In genomic region chr6:3869632-3870527, GRCh38 we compare ENCODE assay signal across 1 cellular context.
TF ChIP-seq lines count a peak whose summit lies in the region.

No MANE protein-coding gene starts in this region.

TF ChIP-seq in HepG2, 621 proteins besides CTCF, POLR2A, EP300 and RAD21 (continued from another document and continues in another):
- TF ChIP-seq PHF21A (CRISPR knock-in tag; IDR thresholded peaks at IDR 0.05): peak; percentile 82
- no peak for TF ChIP-seq ZNF484 (CRISPR knock-in tag; IDR thresholded peaks at IDR 0.05; ENCODE audit: borderline replicate concordance, low read depth)
- no peak for TF ChIP-seq HNRNPUL1 (IDR thresholded peaks at IDR 0.05; ENCODE audit: low read depth, low read length)
- TF ChIP-seq ZNF766 (CRISPR knock-in tag; IDR thresholded peaks at IDR 0.05; ENCODE audit: borderline replicate concordance): no peak
- no peak for TF ChIP-seq ATRX (CRISPR knock-in tag; IDR thresholded peaks at IDR 0.05; ENCODE audit: borderline replicate concordance)
- peak; percentile 42; the same call in 1 of the 2 replicates for TF ChIP-seq MEIS1 (CRISPR knock-in tag; IDR thresholded peaks at IDR 0.05; ENCODE audit: borderline replicate concordance)
- peak; percentile 80 for TF ChIP-seq HNF4A (CRISPR knock-in tag; IDR thresholded peaks at IDR 0.05)
- TF ChIP-seq SATB2 (CRISPR knock-in tag; IDR thresholded peaks at IDR 0.05): no peak
- no peak for TF ChIP-seq ZNF264 (CRISPR knock-in tag; IDR thresholded peaks at IDR 0.05)
- TF ChIP-seq ISL2 (CRISPR knock-in tag; IDR thresholded peaks at IDR 0.05): peak; percentile 91
- TF ChIP-seq HNRNPH1 (optimal IDR thresholded peaks at IDR 0.05; ENCODE audit: low read depth, low read length): no peak
- 0 out of 2 replicates have a peak, but pooled peaks have one; percentile 67 for TF ChIP-seq ZNF580 (CRISPR knock-in tag; IDR thresholded peaks at IDR 0.05; ENCODE audit: borderline replicate concordance, low read depth)
- no peak for TF ChIP-seq CREB1 (IDR thresholded peaks at IDR 0.05)
- peak; percentile 85 for TF ChIP-seq CREB1 (CRISPR knock-in tag; IDR thresholded peaks at IDR 0.05)
- TF ChIP-seq ZNF501 (CRISPR knock-in tag; IDR thresholded peaks at IDR 0.05): peak; percentile 86; the same call in 1 of the 2 replicates
- TF ChIP-seq SP140L (CRISPR knock-in tag; IDR thresholded peaks at IDR 0.05; ENCODE audit: borderline replicate concordance): peak; percentile 92; the same call in 1 of the 2 replicates
- no peak for TF ChIP-seq CCAR2 (optimal IDR thresholded peaks at IDR 0.05; ENCODE audit: low read depth, low read length)
- no peak for TF ChIP-seq HIVEP1 (CRISPR knock-in tag; IDR thresholded peaks at IDR 0.05)
- TF ChIP-seq AHR (CRISPR knock-in tag; IDR thresholded peaks at IDR 0.05): no peak
- TF ChIP-seq SAFB2 (CRISPR knock-in tag; IDR thresholded peaks at IDR 0.05; ENCODE audit: borderline replicate concordance, low read depth): no peak
- TF ChIP-seq NFIB (CRISPR knock-in tag; IDR thresholded peaks at IDR 0.05; ENCODE audit: borderline replicate concordance): no peak
- TF ChIP-seq, protein P1, sequence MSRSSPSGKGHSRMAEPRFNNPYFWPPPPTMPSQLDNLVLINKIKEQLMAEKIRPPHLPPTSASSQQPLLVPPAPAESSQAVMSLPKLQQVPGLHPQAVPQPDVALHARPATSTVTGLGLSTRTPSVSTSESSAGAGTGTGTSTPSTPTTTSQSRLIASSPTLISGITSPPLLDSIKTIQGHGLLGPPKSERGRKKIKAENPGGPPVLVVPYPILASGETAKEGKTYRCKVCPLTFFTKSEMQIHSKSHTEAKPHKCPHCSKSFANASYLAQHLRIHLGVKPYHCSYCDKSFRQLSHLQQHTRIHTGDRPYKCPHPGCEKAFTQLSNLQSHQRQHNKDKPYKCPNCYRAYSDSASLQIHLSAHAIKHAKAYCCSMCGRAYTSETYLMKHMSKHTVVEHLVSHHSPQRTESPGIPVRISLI (CRISPR knock-in tag; IDR thresholded peaks at IDR 0.05; ENCODE audit: borderline replicate concordance): no peak
- TF ChIP-seq BATF2 (CRISPR knock-in tag; IDR thresholded peaks at IDR 0.05): no peak
- TF ChIP-seq SMYD3 (CRISPR knock-in tag; IDR thresholded peaks at IDR 0.05): 0 out of 2 replicates have a peak, but pooled peaks have one; percentile 8
- TF ChIP-seq, protein P2, sequence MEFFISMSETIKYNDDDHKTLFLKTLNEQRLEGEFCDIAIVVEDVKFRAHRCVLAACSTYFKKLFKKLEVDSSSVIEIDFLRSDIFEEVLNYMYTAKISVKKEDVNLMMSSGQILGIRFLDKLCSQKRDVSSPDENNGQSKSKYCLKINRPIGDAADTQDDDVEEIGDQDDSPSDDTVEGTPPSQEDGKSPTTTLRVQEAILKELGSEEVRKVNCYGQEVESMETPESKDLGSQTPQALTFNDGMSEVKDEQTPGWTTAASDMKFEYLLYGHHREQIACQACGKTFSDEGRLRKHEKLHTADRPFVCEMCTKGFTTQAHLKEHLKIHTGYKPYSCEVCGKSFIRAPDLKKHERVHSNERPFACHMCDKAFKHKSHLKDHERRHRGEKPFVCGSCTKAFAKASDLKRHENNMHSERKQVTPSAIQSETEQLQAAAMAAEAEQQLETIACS (CRISPR knock-in tag; IDR thresholded peaks at IDR 0.05): no peak
- TF ChIP-seq GATA4 (IDR thresholded peaks at IDR 0.05; ENCODE audit: borderline replicate concordance, low read depth): peak; percentile 93
- TF ChIP-seq HMGXB4 (CRISPR knock-in tag; IDR thresholded peaks at IDR 0.05; ENCODE audit: borderline replicate concordance in 1 of 2, low read depth in 1 of 2): 0 out of 4 replicates have a peak, but pooled peaks of 1 of the 2 experiments have one; percentile 31
- peak; percentile 48; the same call in 1 of the 2 replicates for TF ChIP-seq REPIN1 (CRISPR knock-in tag; IDR thresholded peaks at IDR 0.05; ENCODE audit: borderline replicate concordance, low read depth)
- no peak for TF ChIP-seq ZNF101 (CRISPR knock-in tag; IDR thresholded peaks at IDR 0.05; ENCODE audit: borderline replicate concordance, low read depth)
- no peak for TF ChIP-seq ETS1 (CRISPR knock-in tag; IDR thresholded peaks at IDR 0.05)
- TF ChIP-seq ZBTB25 (CRISPR knock-in tag; IDR thresholded peaks at IDR 0.05): 0 out of 2 replicates have a peak, but pooled peaks have one; percentile 3
- no peak for TF ChIP-seq CEBPZ (IDR thresholded peaks at IDR 0.05; ENCODE audit: low read length)
- TF ChIP-seq, protein P3, sequence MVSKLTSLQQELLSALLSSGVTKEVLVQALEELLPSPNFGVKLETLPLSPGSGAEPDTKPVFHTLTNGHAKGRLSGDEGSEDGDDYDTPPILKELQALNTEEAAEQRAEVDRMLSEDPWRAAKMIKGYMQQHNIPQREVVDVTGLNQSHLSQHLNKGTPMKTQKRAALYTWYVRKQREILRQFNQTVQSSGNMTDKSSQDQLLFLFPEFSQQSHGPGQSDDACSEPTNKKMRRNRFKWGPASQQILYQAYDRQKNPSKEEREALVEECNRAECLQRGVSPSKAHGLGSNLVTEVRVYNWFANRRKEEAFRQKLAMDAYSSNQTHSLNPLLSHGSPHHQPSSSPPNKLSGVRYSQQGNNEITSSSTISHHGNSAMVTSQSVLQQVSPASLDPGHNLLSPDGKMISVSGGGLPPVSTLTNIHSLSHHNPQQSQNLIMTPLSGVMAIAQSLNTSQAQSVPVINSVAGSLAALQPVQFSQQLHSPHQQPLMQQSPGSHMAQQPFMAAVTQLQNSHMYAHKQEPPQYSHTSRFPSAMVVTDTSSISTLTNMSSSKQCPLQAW (CRISPR knock-in tag; IDR thresholded peaks at IDR 0.05): peak; percentile 89
- TF ChIP-seq NCOR1 (IDR thresholded peaks at IDR 0.05; ENCODE audit: borderline replicate concordance, low read length): peak; percentile 88; the same call in 1 of the 2 replicates
- peak; percentile 56; the same call in 1 of the 2 replicates for TF ChIP-seq HOMEZ (CRISPR knock-in tag; IDR thresholded peaks at IDR 0.05; ENCODE audit: low read depth)
- no peak for TF ChIP-seq U2AF2 (IDR thresholded peaks at IDR 0.05; ENCODE audit: low read depth, low read length)
- TF ChIP-seq RBM39 (IDR thresholded peaks at IDR 0.05; ENCODE audit: low read depth, low read length, poor library complexity, severe bottlenecking): no peak
- TF ChIP-seq, protein P4, sequence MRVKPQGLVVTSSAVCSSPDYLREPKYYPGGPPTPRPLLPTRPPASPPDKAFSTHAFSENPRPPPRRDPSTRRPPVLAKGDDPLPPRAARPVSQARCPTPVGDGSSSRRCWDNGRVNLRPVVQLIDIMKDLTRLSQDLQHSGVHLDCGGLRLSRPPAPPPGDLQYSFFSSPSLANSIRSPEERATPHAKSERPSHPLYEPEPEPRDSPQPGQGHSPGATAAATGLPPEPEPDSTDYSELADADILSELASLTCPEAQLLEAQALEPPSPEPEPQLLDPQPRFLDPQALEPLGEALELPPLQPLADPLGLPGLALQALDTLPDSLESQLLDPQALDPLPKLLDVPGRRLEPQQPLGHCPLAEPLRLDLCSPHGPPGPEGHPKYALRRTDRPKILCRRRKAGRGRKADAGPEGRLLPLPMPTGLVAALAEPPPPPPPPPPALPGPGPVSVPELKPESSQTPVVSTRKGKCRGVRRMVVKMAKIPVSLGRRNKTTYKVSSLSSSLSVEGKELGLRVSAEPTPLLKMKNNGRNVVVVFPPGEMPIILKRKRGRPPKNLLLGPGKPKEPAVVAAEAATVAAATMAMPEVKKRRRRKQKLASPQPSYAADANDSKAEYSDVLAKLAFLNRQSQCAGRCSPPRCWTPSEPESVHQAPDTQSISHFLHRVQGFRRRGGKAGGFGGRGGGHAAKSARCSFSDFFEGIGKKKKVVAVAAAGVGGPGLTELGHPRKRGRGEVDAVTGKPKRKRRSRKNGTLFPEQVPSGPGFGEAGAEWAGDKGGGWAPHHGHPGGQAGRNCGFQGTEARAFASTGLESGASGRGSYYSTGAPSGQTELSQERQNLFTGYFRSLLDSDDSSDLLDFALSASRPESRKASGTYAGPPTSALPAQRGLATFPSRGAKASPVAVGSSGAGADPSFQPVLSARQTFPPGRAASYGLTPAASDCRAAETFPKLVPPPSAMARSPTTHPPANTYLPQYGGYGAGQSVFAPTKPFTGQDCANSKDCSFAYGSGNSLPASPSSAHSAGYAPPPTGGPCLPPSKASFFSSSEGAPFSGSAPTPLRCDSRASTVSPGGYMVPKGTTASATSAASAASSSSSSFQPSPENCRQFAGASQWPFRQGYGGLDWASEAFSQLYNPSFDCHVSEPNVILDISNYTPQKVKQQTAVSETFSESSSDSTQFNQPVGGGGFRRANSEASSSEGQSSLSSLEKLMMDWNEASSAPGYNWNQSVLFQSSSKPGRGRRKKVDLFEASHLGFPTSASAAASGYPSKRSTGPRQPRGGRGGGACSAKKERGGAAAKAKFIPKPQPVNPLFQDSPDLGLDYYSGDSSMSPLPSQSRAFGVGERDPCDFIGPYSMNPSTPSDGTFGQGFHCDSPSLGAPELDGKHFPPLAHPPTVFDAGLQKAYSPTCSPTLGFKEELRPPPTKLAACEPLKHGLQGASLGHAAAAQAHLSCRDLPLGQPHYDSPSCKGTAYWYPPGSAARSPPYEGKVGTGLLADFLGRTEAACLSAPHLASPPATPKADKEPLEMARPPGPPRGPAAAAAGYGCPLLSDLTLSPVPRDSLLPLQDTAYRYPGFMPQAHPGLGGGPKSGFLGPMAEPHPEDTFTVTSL (CRISPR knock-in tag; IDR thresholded peaks at IDR 0.05; ENCODE audit: borderline replicate concordance): peak; percentile 93; the same call in 1 of the 2 replicates
